1 cellular context compared by ENCODE assay signal in genomic region chr1:113391643-113392271, GRCh38.
TF ChIP-seq lines count a peak whose summit lies in the region.

No MANE protein-coding gene starts in this region.

TF ChIP-seq in HEK293, 187 proteins besides CTCF, POLR2A, EP300 and RAD21 (continued from another document):
- no peak for TF ChIP-seq PATZ1 (tag by site-specific recombination; IDR thresholded peaks at IDR 0.05)
- no peak for TF ChIP-seq ZNF529 (tag by site-specific recombination; IDR thresholded peaks at IDR 0.05; ENCODE audit: insufficient replicate concordance)
- no peak for TF ChIP-seq ZNF449 (tag by site-specific recombination; IDR thresholded peaks at IDR 0.05)
- no peak for TF ChIP-seq ZNF155 (tag by site-specific recombination; IDR thresholded peaks at IDR 0.05)
- no peak for TF ChIP-seq MZF1 (tag by site-specific recombination; IDR thresholded peaks at IDR 0.05; ENCODE audit: borderline replicate concordance)
- no peak for TF ChIP-seq ZNF221 (tag by site-specific recombination; IDR thresholded peaks at IDR 0.05; ENCODE audit: borderline replicate concordance)
- TF ChIP-seq ZNF768 (tag by site-specific recombination; IDR thresholded peaks at IDR 0.05) = no peak
- TF ChIP-seq ZBTB49 (tag by site-specific recombination; IDR thresholded peaks at IDR 0.05; ENCODE audit: low read depth) = no peak
- TF ChIP-seq SP7 (tag by site-specific recombination; IDR thresholded peaks at IDR 0.05) = peak; percentile 5; the same call in 1 of the 2 replicates
- TF ChIP-seq ZNF76 (tag by site-specific recombination; IDR thresholded peaks at IDR 0.05; ENCODE audit: borderline replicate concordance, low read depth) = no peak
- TF ChIP-seq PRDM4 (tag by site-specific recombination; IDR thresholded peaks at IDR 0.05) = no peak
- no peak for TF ChIP-seq ZNF335 (tag by site-specific recombination; conservative IDR thresholded peaks at IDR 0.05)
- TF ChIP-seq ZNF248 (tag by site-specific recombination; IDR thresholded peaks at IDR 0.05) = no peak
- no peak for TF ChIP-seq ZNF292 (tag by site-specific recombination; IDR thresholded peaks at IDR 0.05; ENCODE audit: borderline replicate concordance, low read depth)
- 0 out of 2 replicates have a peak, but pooled peaks have one; percentile 7 for TF ChIP-seq SCRT1 (tag by site-specific recombination; IDR thresholded peaks at IDR 0.05; ENCODE audit: borderline replicate concordance)
- peak; percentile 85; the same call in 1 of the 2 replicates for TF ChIP-seq TRIM28 (IDR thresholded peaks at IDR 0.05; ENCODE audit: borderline replicate concordance, low read length)
- no peak for TF ChIP-seq ZNF514 (tag by site-specific recombination; IDR thresholded peaks at IDR 0.05)
- TF ChIP-seq ZNF600 (tag by site-specific recombination; IDR thresholded peaks at IDR 0.05) = peak; percentile 43
- TF ChIP-seq ZNF184 (tag by site-specific recombination; IDR thresholded peaks at IDR 0.05) = no peak
- TF ChIP-seq ZNF521 (tag by site-specific recombination; IDR thresholded peaks at IDR 0.05) = no peak
- no peak for TF ChIP-seq ZNF138 (tag by site-specific recombination; IDR thresholded peaks at IDR 0.05; ENCODE audit: borderline replicate concordance)
- TF ChIP-seq ZNF639 (tag by site-specific recombination; IDR thresholded peaks at IDR 0.05) = no peak
- no peak for TF ChIP-seq KLF1 (tag by site-specific recombination; IDR thresholded peaks at IDR 0.05)
- TF ChIP-seq ZNF792 (tag by site-specific recombination; IDR thresholded peaks at IDR 0.05) = no peak
- TF ChIP-seq ZNF473 (tag by site-specific recombination; IDR thresholded peaks at IDR 0.05) = no peak
- no peak for TF ChIP-seq ZNF561 (tag by site-specific recombination; IDR thresholded peaks at IDR 0.05; ENCODE audit: borderline replicate concordance)
- TF ChIP-seq ZNF747 (tag by site-specific recombination; IDR thresholded peaks at IDR 0.05) = no peak
- no peak for TF ChIP-seq ZNF394 (tag by site-specific recombination; IDR thresholded peaks at IDR 0.05; ENCODE audit: borderline replicate concordance)
- 0 out of 2 replicates have a peak, but pooled peaks have one; percentile 28 for TF ChIP-seq ZNF366 (tag by site-specific recombination; conservative IDR thresholded peaks at IDR 0.05)
- no peak for TF ChIP-seq ZBTB6 (tag by site-specific recombination; IDR thresholded peaks at IDR 0.05)
- no peak for TF ChIP-seq ZNF623 (tag by site-specific recombination; IDR thresholded peaks at IDR 0.05)
- no peak for TF ChIP-seq HOXC10 (CRISPR knock-in tag; IDR thresholded peaks at IDR 0.05)
